ENCODE assay signal across 9 cellular contexts in genomic region chr21:31347435-31348032, GRCh38. TPM values are rescaled to one million over a fixed set of nuclear protein-coding genes. Genes with fewer than 3 reads are reported as not detected.
DNase-seq lines count a peak whose midpoint lies in the region; ATAC-seq and TF ChIP-seq lines count a peak whose summit lies in the region.
"Had no signal": no experiment of that assay in that cellular context is flagged by ENCODE, and none has a peak within 500 bp of the region (broad histone marks: within the 10 kb centered on the region; RNA-seq: fewer than 3 reads in every experiment).

No MANE protein-coding gene starts in this region.

- H3T11ph ChIP-seq in H9 (ENCODE audit: low read length), result no peak overlapping the region

- CTCF ChIA-PET in SK-N-SH (lab: Yijun Ruan, JAX), result interaction anchor here (0.6 to 3.0 kb wide), 24 partner anchors 8 to 256 kb away, joined by 3 to 25 read pairs (median 3); no protein-coding TSS in a partner anchor

- peaks cover 11% of the 10 kb centered on the region for H3K27me3 Mint-ChIP-seq in H9 (ENCODE audit: low read depth)
- H3K27me3 Mint-ChIP-seq in activated T-cell treated with anti-CD3 and anti-CD28 coated beads, Interleukin-2, amount 50 U/mL, for 4 hours (ENCODE audit: low read depth), result peaks cover 16% of the 10 kb centered on the region

- no peak overlapping the region for H2BK15ac ChIP-seq in H9 (ENCODE audit: low read depth, low read length)

- in situ Hi-C loops in ACHN (cut with HindIII; ENCODE audit: low pct_ligation_motif_present, low pct_unique_long_range_greater_than_20kb, low sequenced_read_pairs), result no loop called here

- peaks cover 13% of the 10 kb centered on the region for H3K23me2 ChIP-seq in H9 (ENCODE audit: insufficient read length, low read depth, low read length, poor library complexity, severe bottlenecking)

- no peak for ATAC-seq in activated T-cell treated with anti-CD3 and anti-CD28 coated beads, Interleukin-2, amount 50 U/mL, for 4 hours
- ATAC-seq in GM21447 (IDR thresholded peaks at IDR 0.05; ENCODE audit: unreplicated experiment) (no peak), HG03460 (IDR thresholded peaks at IDR 0.05; ENCODE audit: unreplicated experiment) (no peak)

- no peak overlapping the region for H4K8ac ChIP-seq in H9 (replicated peaks; ENCODE audit: insufficient read length, low read depth, low read length)

- no peak for TF ChIP-seq EP300 in SK-N-SH (IDR thresholded peaks at IDR 0.05; ENCODE audit: borderline replicate concordance in 1 of 2, low read depth in 1 of 2, low read length in 1 of 2)

- no peaks in the 10 kb centered on the region for H3K79me1 ChIP-seq in H9 (ENCODE audit: insufficient read depth, low read depth, low read length, poor library complexity, severe bottlenecking)

- H3K4me1 Mint-ChIP-seq in H9, result peaks cover 19 to 26% of the 10 kb centered on the region in 2 experiments
- H3K4me1 Mint-ChIP-seq in activated T-cell treated with anti-CD3 and anti-CD28 coated beads, Interleukin-2, amount 50 U/mL, for 4 hours (ENCODE audit: low read depth), result peaks cover 53% of the 10 kb centered on the region

- no peaks in the 10 kb centered on the region for H3K9me3 Mint-ChIP-seq in H9
- peaks cover 7% of the 10 kb centered on the region for H3K9me3 Mint-ChIP-seq in activated T-cell treated with anti-CD3 and anti-CD28 coated beads, Interleukin-2, amount 50 U/mL, for 4 hours

- no peaks in the 10 kb centered on the region for H3K36me3 Mint-ChIP-seq in H9 (ENCODE audit: insufficient read depth in 1 of 3, low read depth in 3 of 3)
- no peaks in the 10 kb centered on the region for H3K36me3 Mint-ChIP-seq in activated T-cell treated with anti-CD3 and anti-CD28 coated beads, Interleukin-2, amount 50 U/mL, for 4 hours (ENCODE audit: insufficient read depth)

- H3K4me2 ChIP-seq in H9 (ENCODE audit: insufficient read depth, insufficient read length, low read length), result no peak overlapping the region
- no peak overlapping the region for H3K4me2 ChIP-seq in SK-N-SH
- no peak overlapping the region for H3K4me2 ChIP-seq in hepatocyte

- H3K9me3 ChIP-seq in H9 (ENCODE audit: control insufficient read depth, low read depth, low read length) (no peaks in the 10 kb centered on the region), SK-N-SH (no peaks in the 10 kb centered on the region), hepatocyte (ENCODE audit: low read depth) (no peaks in the 10 kb centered on the region)

- no peak overlapping the region; a peak in 1 of 4 replicates for H3K4me3 ChIP-seq in SK-N-SH (ENCODE audit: low read depth in 2 of 2, low read length in 1 of 2)
- no peak overlapping the region for H3K4me3 ChIP-seq in hepatocyte

- H3F3A ChIP-seq in SK-N-SH (replicated peaks; ENCODE audit: insufficient read depth), result no peaks in the 10 kb centered on the region

- H2AK5ac ChIP-seq in H9 (ENCODE audit: insufficient read length, low read length), result no peak overlapping the region

- H3K27ac ChIP-seq in H9 (ENCODE audit: insufficient read length, low read depth, low read length) (no peak overlapping the region), SK-N-SH (ENCODE audit: low read depth in 2 of 2, low read length in 1 of 2) (no peak overlapping the region), hepatocyte (no peak overlapping the region)

- peak; percentile 66 for TF ChIP-seq RAD21 in SK-N-SH (IDR thresholded peaks at IDR 0.05; ENCODE audit: low read length)

- no CpG with 5 or more reads among the region's 15 CpGs for WGBS in H9 (ENCODE audit: extremely low coverage, insufficient read length, low lambda C conversion rate)
- WGBS in SK-N-SH (ENCODE audit: low lambda C conversion rate), result 37% methylated on average over 15 of the region's 15 CpGs
- WGBS in hepatocyte (ENCODE audit: low lambda C conversion rate, missing lambda C conversion rate), result 72% methylated on average over 15 of the region's 15 CpGs

- H2BK120ac ChIP-seq in H9 (ENCODE audit: low read depth, low read length, poor library complexity, severe bottlenecking), result no peak overlapping the region

- H3K4me1 ChIP-seq in H9 (ENCODE audit: insufficient read depth, low read length) (peaks cover 3% of the 10 kb centered on the region; the same call in 1 of the 2 replicates), SK-N-SH (ENCODE audit: control insufficient read depth in 1 of 2, insufficient read depth in 2 of 2, low read depth in 1 of 2, low read length in 1 of 2) (peaks cover 0 to 13% of the 10 kb centered on the region in 2 experiments; a peak in 1 of 4 replicates), hepatocyte (ENCODE audit: insufficient read depth) (no peaks in the 10 kb centered on the region)

- no peak overlapping the region for H2AFZ ChIP-seq in H9 (ENCODE audit: low read length)
- H2AFZ ChIP-seq in SK-N-SH (ENCODE audit: low read depth), result no peak overlapping the region
- no peak overlapping the region for H2AFZ ChIP-seq in hepatocyte

- H3K36me3 ChIP-seq in SK-N-SH (replicated peaks in 1 of 2; ENCODE audit: control insufficient read depth in 1 of 2, insufficient read depth in 2 of 2, low read length in 1 of 2) (no peaks in the 10 kb centered on the region), hepatocyte (replicated peaks; ENCODE audit: insufficient read depth, low read depth) (no peaks in the 10 kb centered on the region)

- H3K4ac ChIP-seq in H9 (ENCODE audit: low read depth, low read length), result no peak overlapping the region

- no peak overlapping the region for H3K4me3 Mint-ChIP-seq in H9
- no peak overlapping the region for H3K4me3 Mint-ChIP-seq in activated T-cell treated with anti-CD3 and anti-CD28 coated beads, Interleukin-2, amount 50 U/mL, for 4 hours
- H3K4me3 Mint-ChIP-seq: T-helper 1 cell treated with Interleukin-12 subunit alpha and Interleukin-12 subunit beta and Interleukin-4 antibody, amounts not matched to agents 30 μg/mL and 1 μg/mL, for 36 hours had no signal

- POLR2A ChIA-PET in SK-N-SH (lab: Yijun Ruan, JAX), result no interaction called here

- no peak overlapping the region for H3K14ac ChIP-seq in H9 (ENCODE audit: insufficient read depth, low read length)

- no peak overlapping the region for H2BK20ac ChIP-seq in H9 (ENCODE audit: low read depth, low read length, poor library complexity, severe bottlenecking)

- no peak overlapping the region for H3K23ac ChIP-seq in H9 (ENCODE audit: insufficient read length, low read depth, low read length)

- H4K5ac ChIP-seq in H9 (ENCODE audit: insufficient read length, low read depth, low read length), result no peak overlapping the region

- H3K18ac ChIP-seq in H9 (ENCODE audit: insufficient read length, low read depth, low read length), result no peak overlapping the region

- no peak overlapping the region for H4K91ac ChIP-seq in H9 (ENCODE audit: insufficient read length, low read depth, low read length)

- H2BK5ac ChIP-seq in H9 (ENCODE audit: insufficient read length, low read length), result no peak overlapping the region

- no peak overlapping the region for H3K27ac Mint-ChIP-seq in H9
- H3K27ac Mint-ChIP-seq: T-helper 1 cell treated with Interleukin-12 subunit alpha and Interleukin-12 subunit beta and Interleukin-4 antibody, amounts not matched to agents 30 μg/mL and 1 μg/mL, for 36 hours had no signal

- H3K9me2 ChIP-seq in SK-N-SH (no peaks in the 10 kb centered on the region), hepatocyte (replicated peaks; ENCODE audit: insufficient read depth) (no peaks in the 10 kb centered on the region)

- DNase-seq in ACHN (peak; percentile 62), H9 (no peak), SK-N-SH (peak; percentile 56), hepatocyte (ENCODE audit: low spot score) (peak; percentile 40), GDM1 (lab: John Stamatoyannopoulos, UW) (no peak)
- no peak for DNase-seq in activated T-cell treated with anti-CD3 and anti-CD28 coated beads, Interleukin-2, amount 50 U/mL, for 4 hours

- TF ChIP-seq CTCF in H9 (conservative IDR thresholded peaks at IDR 0.05) (peak; percentile 57), SK-N-SH (IDR thresholded peaks at IDR 0.05) (peak; percentile 68), hepatocyte (IDR thresholded peaks at IDR 0.05; ENCODE audit: poor library complexity) (peak; percentile 59)

- H3K79me2 ChIP-seq in H9 (ENCODE audit: insufficient read depth, low read length) (no peaks in the 10 kb centered on the region), SK-N-SH (ENCODE audit: insufficient read depth) (no peaks in the 10 kb centered on the region), hepatocyte (no peaks in the 10 kb centered on the region)

- H3K56ac ChIP-seq in H9 (ENCODE audit: insufficient read length, low read depth, low read length), result no peak overlapping the region

- no peaks in the 10 kb centered on the region for H3K27me3 ChIP-seq in H9 (ENCODE audit: insufficient read depth, low read length)
- peaks cover 17% of the 10 kb centered on the region; the same call in 1 of the 2 replicates for H3K27me3 ChIP-seq in SK-N-SH (ENCODE audit: insufficient read depth)
- peaks cover 29% of the 10 kb centered on the region for H3K27me3 ChIP-seq in hepatocyte

- H2BK12ac ChIP-seq in H9 (ENCODE audit: insufficient read length, low read depth, low read length), result no peak overlapping the region

- H4K20me1 ChIP-seq in H9 (ENCODE audit: control insufficient read depth, insufficient read depth, insufficient read length), result peaks cover 2% of the 10 kb centered on the region
- H4K20me1 ChIP-seq in SK-N-SH (ENCODE audit: insufficient read depth), result no peaks in the 10 kb centered on the region
- H4K20me1 ChIP-seq in hepatocyte (ENCODE audit: insufficient read depth, poor library complexity, severe bottlenecking), result no peaks in the 10 kb centered on the region

- no peak overlapping the region for H3K9ac ChIP-seq in H9 (ENCODE audit: extremely low read depth, insufficient read length, low read length)
- no peak overlapping the region for H3K9ac ChIP-seq in SK-N-SH

TF ChIP-seq in SK-N-SH, 30 proteins besides CTCF, POLR2A, EP300 and RAD21:
- TF ChIP-seq RCOR1 (IDR thresholded peaks at IDR 0.05; ENCODE audit: low read length) (no peak), SMC3 (IDR thresholded peaks at IDR 0.05; ENCODE audit: low read depth, low read length) (peak; percentile 64)

RNA-seq across cellular contexts. Expression of gene TIAM1, which starts 3.5 kb away (rescaled TPM):
- total RNA-seq in H9 (2021), result 22.4 and 23.1 TPM in 2 replicates
- polyA plus RNA-seq in SK-N-SH (2012; rRNA removed), result 1.7 and 2.4 TPM in 2 replicates
- polyA plus RNA-seq in SK-N-SH (2012; cell fraction: cytosol; rRNA removed), result 1.3 and 2.1 TPM in 2 replicates
- 2.1 and 2.7 TPM in 2 replicates for polyA plus RNA-seq in SK-N-SH (2012; cell fraction: nucleus; rRNA removed)
- 8.8 and 10.4 TPM in 2 replicates for total RNA-seq in hepatocyte
- polyA plus RNA-seq in hepatocyte, result 8.8 and 11.3 TPM in 2 replicates
- total RNA-seq in activated T-cell treated with anti-CD3 and anti-CD28 coated beads, Interleukin-2, amount 50 U/mL, for 4 hours, result 100 to 1,000 TPM; 103 to 133 (median 132) TPM

Comparison
In these comparisons a context has a peak if more than half of its experiments do, and no peak if none do; other contexts are left out.
1. DNase-seq: peak in ACHN (single experiment), SK-N-SH (single experiment) and hepatocyte (single experiment); none in H9 (single experiment), activated T-cell treated with anti-CD3 and anti-CD28 coated beads, Interleukin-2, amount 50 U/mL, for 4 hours (single experiment) and GDM1 (single experiment).
2. Peak in every context shown above with its lines, with median percentiles within 50 percentile points of each other: CTCF ChIP-seq.